1 cellular context compared by ENCODE assay signal in genomic region chr19:5564930-5565329, GRCh38.
TF ChIP-seq lines count a peak whose summit lies in the region.

No MANE protein-coding gene starts in this region.

TF ChIP-seq in SK-N-SH treated with all-trans-retinoic acid at 6 μM for 48 hours, 23 proteins besides CTCF, POLR2A, EP300 and RAD21 (continued from another document):
- no peak for TF ChIP-seq POU6F1 (CRISPR knock-in tag; IDR thresholded peaks at IDR 0.05; ENCODE audit: borderline replicate concordance, low read depth)
- TF ChIP-seq CSRNP3 (CRISPR knock-in tag; IDR thresholded peaks at IDR 0.05), result no peak
